ENCODE assay signal across 1 cellular context in genomic region chr11:409600-410471, GRCh38.
A peak's percentile ranks its signal among the peaks of the same experiment; 100 is the strongest.
TF ChIP-seq lines count a peak whose summit lies in the region.

No MANE protein-coding gene starts in this region.

TF ChIP-seq in HepG2, 621 proteins besides CTCF, POLR2A, EP300 and RAD21 (continued from another document and continues in another):
- no peak for TF ChIP-seq MLLT10 (CRISPR knock-in tag; IDR thresholded peaks at IDR 0.05)
- no peak for TF ChIP-seq CENPX (CRISPR knock-in tag; IDR thresholded peaks at IDR 0.05)
- peak; percentile 64; the same call in 1 of the 2 replicates for TF ChIP-seq ZNF556 (CRISPR knock-in tag; IDR thresholded peaks at IDR 0.05; ENCODE audit: borderline replicate concordance)
- TF ChIP-seq ZNF678 (CRISPR knock-in tag; IDR thresholded peaks at IDR 0.05): no peak
- TF ChIP-seq PRDM10 (CRISPR knock-in tag; IDR thresholded peaks at IDR 0.05; ENCODE audit: low read depth): no peak
- no peak for TF ChIP-seq ATF7-NPFF (CRISPR knock-in tag; IDR thresholded peaks at IDR 0.05; ENCODE audit: low read depth)
- TF ChIP-seq ZNF572 (CRISPR knock-in tag; IDR thresholded peaks at IDR 0.05): no peak
- TF ChIP-seq ZNF180 (CRISPR knock-in tag; IDR thresholded peaks at IDR 0.05; ENCODE audit: borderline replicate concordance, low read depth): no peak
- TF ChIP-seq, protein P1, sequence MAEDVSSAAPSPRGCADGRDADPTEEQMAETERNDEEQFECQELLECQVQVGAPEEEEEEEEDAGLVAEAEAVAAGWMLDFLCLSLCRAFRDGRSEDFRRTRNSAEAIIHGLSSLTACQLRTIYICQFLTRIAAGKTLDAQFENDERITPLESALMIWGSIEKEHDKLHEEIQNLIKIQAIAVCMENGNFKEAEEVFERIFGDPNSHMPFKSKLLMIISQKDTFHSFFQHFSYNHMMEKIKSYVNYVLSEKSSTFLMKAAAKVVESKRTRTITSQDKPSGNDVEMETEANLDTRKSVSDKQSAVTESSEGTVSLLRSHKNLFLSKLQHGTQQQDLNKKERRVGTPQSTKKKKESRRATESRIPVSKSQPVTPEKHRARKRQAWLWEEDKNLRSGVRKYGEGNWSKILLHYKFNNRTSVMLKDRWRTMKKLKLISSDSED (CRISPR knock-in tag; IDR thresholded peaks at IDR 0.05): no peak
- peak; percentile 45; the same call in 1 of the 2 replicates for TF ChIP-seq GATAD2A (CRISPR knock-in tag; IDR thresholded peaks at IDR 0.05)
- TF ChIP-seq ZSCAN12 (CRISPR knock-in tag; IDR thresholded peaks at IDR 0.05): no peak
- no peak for TF ChIP-seq CCDC6 (CRISPR knock-in tag; IDR thresholded peaks at IDR 0.05)
- no peak for TF ChIP-seq GATA4 (IDR thresholded peaks at IDR 0.05; ENCODE audit: borderline replicate concordance, low read depth)
- no peak for TF ChIP-seq TP53 (CRISPR knock-in tag; conservative IDR thresholded peaks at IDR 0.05)
- peak; percentile 50; the same call in 1 of the 2 replicates for TF ChIP-seq BRF2 (CRISPR knock-in tag; IDR thresholded peaks at IDR 0.05)
- TF ChIP-seq, protein P2, sequence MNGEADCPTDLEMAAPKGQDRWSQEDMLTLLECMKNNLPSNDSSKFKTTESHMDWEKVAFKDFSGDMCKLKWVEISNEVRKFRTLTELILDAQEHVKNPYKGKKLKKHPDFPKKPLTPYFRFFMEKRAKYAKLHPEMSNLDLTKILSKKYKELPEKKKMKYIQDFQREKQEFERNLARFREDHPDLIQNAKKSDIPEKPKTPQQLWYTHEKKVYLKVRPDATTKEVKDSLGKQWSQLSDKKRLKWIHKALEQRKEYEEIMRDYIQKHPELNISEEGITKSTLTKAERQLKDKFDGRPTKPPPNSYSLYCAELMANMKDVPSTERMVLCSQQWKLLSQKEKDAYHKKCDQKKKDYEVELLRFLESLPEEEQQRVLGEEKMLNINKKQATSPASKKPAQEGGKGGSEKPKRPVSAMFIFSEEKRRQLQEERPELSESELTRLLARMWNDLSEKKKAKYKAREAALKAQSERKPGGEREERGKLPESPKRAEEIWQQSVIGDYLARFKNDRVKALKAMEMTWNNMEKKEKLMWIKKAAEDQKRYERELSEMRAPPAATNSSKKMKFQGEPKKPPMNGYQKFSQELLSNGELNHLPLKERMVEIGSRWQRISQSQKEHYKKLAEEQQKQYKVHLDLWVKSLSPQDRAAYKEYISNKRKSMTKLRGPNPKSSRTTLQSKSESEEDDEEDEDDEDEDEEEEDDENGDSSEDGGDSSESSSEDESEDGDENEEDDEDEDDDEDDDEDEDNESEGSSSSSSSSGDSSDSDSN (CRISPR knock-in tag; IDR thresholded peaks at IDR 0.05): peak; percentile 68
- peak; percentile 74; the same call in 1 of the 2 replicates for TF ChIP-seq ARNTL (CRISPR knock-in tag; IDR thresholded peaks at IDR 0.05)
- TF ChIP-seq ZNF770 (CRISPR knock-in tag; IDR thresholded peaks at IDR 0.05): no peak
- no peak for TF ChIP-seq ZSCAN22 (CRISPR knock-in tag; IDR thresholded peaks at IDR 0.05)
- TF ChIP-seq SMAD1 (CRISPR knock-in tag; IDR thresholded peaks at IDR 0.05; ENCODE audit: borderline replicate concordance, low read depth): peak; percentile 36; the same call in 1 of the 2 replicates
- TF ChIP-seq ZNF614 (CRISPR knock-in tag; IDR thresholded peaks at IDR 0.05; ENCODE audit: borderline replicate concordance): no peak
- no peak for TF ChIP-seq ZFP36 (IDR thresholded peaks at IDR 0.05; ENCODE audit: borderline replicate concordance, low read depth, low read length, partially characterized antibody)
- TF ChIP-seq ZKSCAN1 (IDR thresholded peaks at IDR 0.05; ENCODE audit: low read length): no peak
- 0 out of 2 replicates have a peak, but pooled peaks have one; percentile 31 for TF ChIP-seq PHF8 (CRISPR knock-in tag; IDR thresholded peaks at IDR 0.05)
- no peak for TF ChIP-seq ZBTB10 (CRISPR knock-in tag; IDR thresholded peaks at IDR 0.05; ENCODE audit: borderline replicate concordance)
- TF ChIP-seq YEATS2 (CRISPR knock-in tag; IDR thresholded peaks at IDR 0.05; ENCODE audit: borderline replicate concordance): no peak
- no peak for TF ChIP-seq DNMT1 (CRISPR knock-in tag; IDR thresholded peaks at IDR 0.05)
- TF ChIP-seq ZNF432 (CRISPR knock-in tag; IDR thresholded peaks at IDR 0.05; ENCODE audit: borderline replicate concordance): no peak
- no peak for TF ChIP-seq KMT2A (CRISPR knock-in tag; IDR thresholded peaks at IDR 0.05)
- TF ChIP-seq SPEN (CRISPR knock-in tag; IDR thresholded peaks at IDR 0.05; ENCODE audit: low read depth): peak; percentile 64; the same call in 1 of the 2 replicates
- TF ChIP-seq TARDBP (CRISPR knock-in tag; IDR thresholded peaks at IDR 0.05): peak; percentile 65; the same call in 1 of the 2 replicates
- no peak for TF ChIP-seq TMF1 (CRISPR knock-in tag; IDR thresholded peaks at IDR 0.05; ENCODE audit: low read depth)
- TF ChIP-seq, protein P3, sequence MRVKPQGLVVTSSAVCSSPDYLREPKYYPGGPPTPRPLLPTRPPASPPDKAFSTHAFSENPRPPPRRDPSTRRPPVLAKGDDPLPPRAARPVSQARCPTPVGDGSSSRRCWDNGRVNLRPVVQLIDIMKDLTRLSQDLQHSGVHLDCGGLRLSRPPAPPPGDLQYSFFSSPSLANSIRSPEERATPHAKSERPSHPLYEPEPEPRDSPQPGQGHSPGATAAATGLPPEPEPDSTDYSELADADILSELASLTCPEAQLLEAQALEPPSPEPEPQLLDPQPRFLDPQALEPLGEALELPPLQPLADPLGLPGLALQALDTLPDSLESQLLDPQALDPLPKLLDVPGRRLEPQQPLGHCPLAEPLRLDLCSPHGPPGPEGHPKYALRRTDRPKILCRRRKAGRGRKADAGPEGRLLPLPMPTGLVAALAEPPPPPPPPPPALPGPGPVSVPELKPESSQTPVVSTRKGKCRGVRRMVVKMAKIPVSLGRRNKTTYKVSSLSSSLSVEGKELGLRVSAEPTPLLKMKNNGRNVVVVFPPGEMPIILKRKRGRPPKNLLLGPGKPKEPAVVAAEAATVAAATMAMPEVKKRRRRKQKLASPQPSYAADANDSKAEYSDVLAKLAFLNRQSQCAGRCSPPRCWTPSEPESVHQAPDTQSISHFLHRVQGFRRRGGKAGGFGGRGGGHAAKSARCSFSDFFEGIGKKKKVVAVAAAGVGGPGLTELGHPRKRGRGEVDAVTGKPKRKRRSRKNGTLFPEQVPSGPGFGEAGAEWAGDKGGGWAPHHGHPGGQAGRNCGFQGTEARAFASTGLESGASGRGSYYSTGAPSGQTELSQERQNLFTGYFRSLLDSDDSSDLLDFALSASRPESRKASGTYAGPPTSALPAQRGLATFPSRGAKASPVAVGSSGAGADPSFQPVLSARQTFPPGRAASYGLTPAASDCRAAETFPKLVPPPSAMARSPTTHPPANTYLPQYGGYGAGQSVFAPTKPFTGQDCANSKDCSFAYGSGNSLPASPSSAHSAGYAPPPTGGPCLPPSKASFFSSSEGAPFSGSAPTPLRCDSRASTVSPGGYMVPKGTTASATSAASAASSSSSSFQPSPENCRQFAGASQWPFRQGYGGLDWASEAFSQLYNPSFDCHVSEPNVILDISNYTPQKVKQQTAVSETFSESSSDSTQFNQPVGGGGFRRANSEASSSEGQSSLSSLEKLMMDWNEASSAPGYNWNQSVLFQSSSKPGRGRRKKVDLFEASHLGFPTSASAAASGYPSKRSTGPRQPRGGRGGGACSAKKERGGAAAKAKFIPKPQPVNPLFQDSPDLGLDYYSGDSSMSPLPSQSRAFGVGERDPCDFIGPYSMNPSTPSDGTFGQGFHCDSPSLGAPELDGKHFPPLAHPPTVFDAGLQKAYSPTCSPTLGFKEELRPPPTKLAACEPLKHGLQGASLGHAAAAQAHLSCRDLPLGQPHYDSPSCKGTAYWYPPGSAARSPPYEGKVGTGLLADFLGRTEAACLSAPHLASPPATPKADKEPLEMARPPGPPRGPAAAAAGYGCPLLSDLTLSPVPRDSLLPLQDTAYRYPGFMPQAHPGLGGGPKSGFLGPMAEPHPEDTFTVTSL (CRISPR knock-in tag; IDR thresholded peaks at IDR 0.05; ENCODE audit: borderline replicate concordance): no peak
- peak; percentile 73; the same call in 1 of the 2 replicates for TF ChIP-seq TBX2 (CRISPR knock-in tag; IDR thresholded peaks at IDR 0.05; ENCODE audit: borderline replicate concordance)
- no peak for TF ChIP-seq ATF1 (CRISPR knock-in tag; IDR thresholded peaks at IDR 0.05)
- TF ChIP-seq MEIS1 (CRISPR knock-in tag; IDR thresholded peaks at IDR 0.05; ENCODE audit: borderline replicate concordance): 0 out of 2 replicates have a peak, but pooled peaks have one; percentile 80
- TF ChIP-seq NR2F2 (IDR thresholded peaks at IDR 0.05; ENCODE audit: borderline replicate concordance, low read depth): 0 out of 2 replicates have a peak, but pooled peaks have one; percentile 34
- TF ChIP-seq, protein P4, sequence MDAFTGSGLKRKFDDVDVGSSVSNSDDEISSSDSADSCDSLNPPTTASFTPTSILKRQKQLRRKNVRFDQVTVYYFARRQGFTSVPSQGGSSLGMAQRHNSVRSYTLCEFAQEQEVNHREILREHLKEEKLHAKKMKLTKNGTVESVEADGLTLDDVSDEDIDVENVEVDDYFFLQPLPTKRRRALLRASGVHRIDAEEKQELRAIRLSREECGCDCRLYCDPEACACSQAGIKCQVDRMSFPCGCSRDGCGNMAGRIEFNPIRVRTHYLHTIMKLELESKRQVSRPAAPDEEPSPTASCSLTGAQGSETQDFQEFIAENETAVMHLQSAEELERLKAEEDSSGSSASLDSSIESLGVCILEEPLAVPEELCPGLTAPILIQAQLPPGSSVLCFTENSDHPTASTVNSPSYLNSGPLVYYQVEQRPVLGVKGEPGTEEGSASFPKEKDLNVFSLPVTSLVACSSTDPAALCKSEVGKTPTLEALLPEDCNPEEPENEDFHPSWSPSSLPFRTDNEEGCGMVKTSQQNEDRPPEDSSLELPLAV (CRISPR knock-in tag; conservative IDR thresholded peaks at IDR 0.05; ENCODE audit: low read depth): no peak
